1 cellular context compared by ENCODE assay signal in genomic region chr5:125298711-125299379, GRCh38.
TF ChIP-seq lines count a peak whose summit lies in the region.

No MANE protein-coding gene starts in this region.

TF ChIP-seq in WTC11, 78 proteins besides CTCF, POLR2A, EP300 and RAD21 (continued from another document):
- no peak for TF ChIP-seq ZNF281 (CRISPR knock-in tag; IDR thresholded peaks at IDR 0.05)
